ENCODE assay signal across 1 cellular context in genomic region chr16:28482026-28482425, GRCh38.
TF ChIP-seq lines count a peak whose summit lies in the region.

No MANE protein-coding gene starts in this region.

TF ChIP-seq in HepG2, 621 proteins besides CTCF, POLR2A, EP300 and RAD21:
- TF ChIP-seq ZNF646 (CRISPR knock-in tag; IDR thresholded peaks at IDR 0.05) (no peak), HOXA7 (CRISPR knock-in tag; IDR thresholded peaks at IDR 0.05) (no peak), NAIF1 (CRISPR knock-in tag; IDR thresholded peaks at IDR 0.05; ENCODE audit: borderline replicate concordance) (no peak), KLF12 (CRISPR knock-in tag; IDR thresholded peaks at IDR 0.05; ENCODE audit: borderline replicate concordance) (no peak), EEA1 (CRISPR knock-in tag; IDR thresholded peaks at IDR 0.05; ENCODE audit: borderline replicate concordance) (no peak), DR1 (CRISPR knock-in tag; IDR thresholded peaks at IDR 0.05) (no peak), THAP9 (CRISPR knock-in tag; IDR thresholded peaks at IDR 0.05; ENCODE audit: borderline replicate concordance) (no peak), KDM1A (CRISPR knock-in tag; IDR thresholded peaks at IDR 0.05) (no peak), MBNL3 (CRISPR knock-in tag; conservative IDR thresholded peaks at IDR 0.05) (no peak), SATB2 (CRISPR knock-in tag; IDR thresholded peaks at IDR 0.05) (no peak)
